In genomic region chr1:51962486-51963356, GRCh38 we compare ENCODE assay signal across 16 cellular contexts. TPM values are rescaled to one million over a fixed set of nuclear protein-coding genes. Genes with fewer than 3 reads are reported as not detected.
DNase-seq lines count a peak whose midpoint lies in the region; ATAC-seq, FAIRE-seq and TF ChIP-seq lines count a peak whose summit lies in the region.
"Had no signal": no experiment of that assay in that cellular context is flagged by ENCODE, and none has a peak within 500 bp of the region (broad histone marks: within the 10 kb centered on the region; RNA-seq: fewer than 3 reads in every experiment).

No MANE protein-coding gene starts in this region.

- BruUV-seq in K562 (replicated peaks; lab: Mats Ljungman, UMichigan): no TSS peak

- no peaks in the 10 kb centered on the region for H3K9me1 ChIP-seq in K562 (ENCODE audit: control insufficient read depth, insufficient read depth, low read length)

- peak; percentile 61 for DNase-seq in GM23248
- DNase-seq in NCI-H2227 treated with DMSO at 0.1 percent for 48 hours (lab: John Stamatoyannopoulos, UW): peak; percentile 27
- no peak for DNase-seq in K562 (ENCODE audit: extremely low read depth in 1 of 4, low spot score in 3 of 4)
- no peak for DNase-seq in NCI-H1105 treated with DMSO at 0.1 percent for 48 hours (lab: John Stamatoyannopoulos, UW)
- DNase-seq in MG63: no peak
- DNase-seq in right cardiac atrium: no peak
- DNase-seq: Caco-2, DMS153, Karpas-422, NCI-H524, SHP77 treated with DMSO at 0.1 percent for 48 hours, T-helper 17 cell had no signal

- H4K20me1 ChIP-seq in GM23248 (ENCODE audit: insufficient read depth) (no peaks in the 10 kb centered on the region), K562 (replicated peaks; ENCODE audit: control insufficient read depth, insufficient read depth, low read length) (no peaks in the 10 kb centered on the region)

- FAIRE-seq in K562 (lab: Jason Lieb, UNC): no peak

- H3K9me2 ChIP-seq in GM23248 (ENCODE audit: insufficient read depth): no peaks in the 10 kb centered on the region

- intact Hi-C loops in K562 (cut with micrococcal nuclease) (no loop called here), right cardiac atrium (cut with DNase I) (no loop called here)

- H2AFZ ChIP-seq in ACC112 (ENCODE audit: low read length, unreplicated experiment) (peak overlapping the region; percentile 17), GM23248 (peak overlapping the region; percentile 57), K562 (ENCODE audit: low read depth, low read length) (peak overlapping the region; percentile 88; the same call in 1 of the 2 replicates)

- in situ Hi-C loops in GM23248 (cut with MboI) (no loop called here), K562 (cut with MboI) (no loop called here)

- peaks cover 33% of the 10 kb centered on the region for H3F3A ChIP-seq in GM23248 (ENCODE audit: insufficient read depth)

- H3K27ac ChIP-seq in ACC112 (ENCODE audit: low read depth, low read length) (peak overlapping the region; percentile 29; the same call in 1 of the 2 replicates), GM23248 (peak overlapping the region; percentile 48), K562 (ENCODE audit: extremely low read depth, low read depth, low read length) (no peak overlapping the region), right cardiac atrium (ENCODE audit: low read length) (no peak overlapping the region)

- TF ChIP-seq CTCF in K562 (IDR thresholded peaks at IDR 0.05 in 2 of 3, conservative IDR thresholded peaks at IDR 0.05 in 1 of 3; ENCODE audit: insufficient read depth in 2 of 3, low read depth in 1 of 3, low read length in 3 of 3): no peak

- CTCF ChIA-PET in K562 (lab: Yijun Ruan, JAX; ENCODE audit: low intra/inter-chr PET ratio): no interaction called here

- POLR2A ChIA-PET in K562 (lab: Yijun Ruan, JAX): interaction anchor here (0.8 to 1.2 kb wide), 2 partner anchors 29 to 30 kb away, joined by 3 to 4 read pairs; no protein-coding TSS in a partner anchor

- peak overlapping the region; percentile 27; the same call in 1 of the 2 replicates for H3K9ac ChIP-seq in GM23248
- no peak overlapping the region for H3K9ac ChIP-seq in K562 (ENCODE audit: insufficient read depth in 1 of 2, low read depth in 2 of 2, low read length in 2 of 2)

- H3K36me3 ChIP-seq in ACC112 (ENCODE audit: insufficient read depth, low read length): no peaks in the 10 kb centered on the region
- H3K36me3 ChIP-seq in GM23248 (ENCODE audit: low read depth): peaks cover 16% of the 10 kb centered on the region
- H3K36me3 ChIP-seq in K562 (ENCODE audit: control insufficient read depth, insufficient read depth, low read length): no peaks in the 10 kb centered on the region
- no peaks in the 10 kb centered on the region for H3K36me3 ChIP-seq in MG63

- peak; percentile 3; the same call in 2 of the 3 replicates for ATAC-seq in K562
- ATAC-seq in right cardiac atrium: no peak
- no peak for ATAC-seq in GM21825 (IDR thresholded peaks at IDR 0.05; ENCODE audit: unreplicated experiment)
- ATAC-seq: HCT116, T-helper 17 cell had no signal

- peaks cover 19% of the 10 kb centered on the region for H3K4me1 ChIP-seq in ACC112 (ENCODE audit: control insufficient read depth, insufficient read depth, low read length, unreplicated experiment)
- H3K4me1 ChIP-seq in GM23248 (ENCODE audit: insufficient read depth): peaks cover 29% of the 10 kb centered on the region
- peaks cover 11 to 38% of the 10 kb centered on the region in 2 experiments for H3K4me1 ChIP-seq in K562 (replicated peaks in 1 of 2; ENCODE audit: control insufficient read depth in 2 of 2, insufficient read depth in 2 of 2, low read length in 2 of 2)
- no peaks in the 10 kb centered on the region for H3K4me1 ChIP-seq in right cardiac atrium (ENCODE audit: control insufficient read depth, insufficient read depth, low read length)
- H3K4me1 ChIP-seq: Caco-2 had no signal

- H3K4me3 ChIP-seq in ACC112 (ENCODE audit: low read depth, low read length) (peak overlapping the region; percentile 11; the same call in 1 of the 2 replicates), GM23248 (peak overlapping the region; percentile 31; the same call in 1 of the 2 replicates), K562 (no peak overlapping the region), MG63 (no peak overlapping the region), right cardiac atrium (ENCODE audit: low read length) (no peak overlapping the region)

- no peaks in the 10 kb centered on the region for H3K27me3 ChIP-seq in ACC112 (ENCODE audit: insufficient read depth, low read length)
- no peaks in the 10 kb centered on the region for H3K27me3 ChIP-seq in GM23248 (replicated peaks; ENCODE audit: insufficient read depth)
- 0 out of 5 replicates have a peak, but pooled peaks cover 0 to 7% of the 10 kb centered on the region in 2 experiments for H3K27me3 ChIP-seq in K562 (ENCODE audit: control insufficient read depth in 2 of 2, insufficient read depth in 2 of 2, low read length in 2 of 2)
- H3K27me3 ChIP-seq in MG63: no peaks in the 10 kb centered on the region
- H3K27me3 ChIP-seq in right cardiac atrium (ENCODE audit: control insufficient read depth, insufficient read depth): no peaks in the 10 kb centered on the region

- H3K4me2 ChIP-seq in GM23248 (ENCODE audit: unreplicated experiment) (peak overlapping the region; percentile 56), K562 (ENCODE audit: insufficient read depth, low read length) (no peak overlapping the region)

- no peak for TF ChIP-seq POLR2A in K562 (conservative IDR thresholded peaks at IDR 0.05)

- no peak for TF ChIP-seq EP300 in K562 (IDR thresholded peaks at IDR 0.05; ENCODE audit: low read length)

- 9% methylated on average over 4 of the region's 4 CpGs for WGBS in GM23248 (ENCODE audit: low coverage in 1 of 2, low lambda C conversion rate in 2 of 2, missing lambda C conversion rate in 2 of 2), 2 experiments
- 48% methylated on average over 4 of the region's 4 CpGs for WGBS in K562 (ENCODE audit: insufficient coverage, low coverage, missing lambda C conversion rate)
- 43% methylated on average over 4 of the region's 4 CpGs for WGBS in right cardiac atrium

- no peaks in the 10 kb centered on the region for H3K9me3 ChIP-seq in GM23248 (ENCODE audit: low read depth)
- no peaks in the 10 kb centered on the region for H3K9me3 ChIP-seq in K562 (replicated peaks; ENCODE audit: control insufficient read depth, insufficient read depth, low read depth, low read length)
- no peaks in the 10 kb centered on the region for H3K9me3 ChIP-seq in MG63
- H3K9me3 ChIP-seq in right cardiac atrium (ENCODE audit: control insufficient read depth, low read length): no peaks in the 10 kb centered on the region
- H3K9me3 ChIP-seq: Caco-2 had no signal

- TF ChIP-seq RAD21 in K562 (CRISPR knock-in tag; conservative IDR thresholded peaks at IDR 0.05 in 1 of 2, IDR thresholded peaks at IDR 0.05 in 1 of 2): no peak

- no peaks in the 10 kb centered on the region for H3K79me2 ChIP-seq in ACC112 (ENCODE audit: control insufficient read depth, insufficient read depth, low read length, unreplicated experiment)
- H3K79me2 ChIP-seq in GM23248 (ENCODE audit: insufficient read depth): peaks cover 63% of the 10 kb centered on the region
- no peaks in the 10 kb centered on the region for H3K79me2 ChIP-seq in K562 (ENCODE audit: control insufficient read depth, insufficient read depth, low read length)

TF ChIP-seq in K562, 482 proteins besides CTCF, POLR2A, EP300 and RAD21:
- no peak for TF ChIP-seq FOXK1 (CRISPR knock-in tag; IDR thresholded peaks at IDR 0.05; ENCODE audit: borderline replicate concordance)
- TF ChIP-seq BACH1 (tag; IDR thresholded peaks at IDR 0.05): no peak
- no peak for TF ChIP-seq XRCC4 (IDR thresholded peaks at IDR 0.05; ENCODE audit: extremely low read depth, insufficient read depth, insufficient read length)
- 0 out of 2 replicates have a peak, but pooled peaks have one; percentile 51 for TF ChIP-seq SPI1 (IDR thresholded peaks at IDR 0.05; ENCODE audit: borderline replicate concordance, low read depth, low read length)
- TF ChIP-seq NR2C2 (CRISPR knock-in tag; IDR thresholded peaks at IDR 0.05): no peak
- peak; percentile 32; the same call in 1 of the 2 replicates for TF ChIP-seq NR2C2 (tag; IDR thresholded peaks at IDR 0.05)
- no peak for TF ChIP-seq ZNF766 (CRISPR knock-in tag; conservative IDR thresholded peaks at IDR 0.05)
- no peak for TF ChIP-seq TBL1XR1 (IDR thresholded peaks at IDR 0.05; ENCODE audit: low read length in 2 of 2)
- no peak for TF ChIP-seq PYGO2 (tag; IDR thresholded peaks at IDR 0.05)

RNA-seq across cellular contexts. Expression of gene RAB3B, which starts 27.8 kb away (rescaled TPM):
- 65.3 and 67.3 TPM in 2 replicates for total RNA-seq in GM23248 (2014; rRNA removed; shearing (Covaris generic))
- polyA plus RNA-seq in GM23248 (2016; fragmentation: Nextera tagmentation; extraction: Ambion mirVana): 54.2 and 54.9 TPM in 2 replicates
- total RNA-seq in K562 (2011; cell fraction: chromatin; rRNA removed; ENCODE audit: low replicate concordance): 0.12 and 0.18 TPM in 2 replicates
- total RNA-seq in K562 (2011; cell fraction: nucleolus; rRNA removed): under 0.01 and 0.13 TPM in 2 replicates
- 0.22 and 0.23 TPM in 2 replicates for total RNA-seq in K562 (2011; cell fraction: nucleoplasm; rRNA removed)
- 0.18 and 0.33 TPM in 2 replicates for total RNA-seq in K562 (2014; rRNA removed)
- total RNA-seq in K562 (2014; rRNA removed; fragmentation: Illumina TruSeq; extraction: Trizol): 0.40 and 0.51 TPM in 2 replicates
- 0.34 and 0.43 TPM in 2 replicates for total RNA-seq in K562 (2015; rRNA removed; fragmentation: Illumina TruSeq; extraction: Trizol)
- total RNA-seq in K562 (2021): 0.34 and 0.47 TPM in 2 replicates
- 0.07 TPM in 2 replicates for polyA plus RNA-seq in K562 (2011; rRNA removed)
- polyA plus RNA-seq in K562 (2011; cell fraction: cytosol; rRNA removed): 0.04 and 0.06 TPM in 2 replicates
- polyA plus RNA-seq in K562 (2011; cell fraction: nucleus; rRNA removed): 0.06 and 0.07 TPM in 2 replicates
- 0.44 and 1.3 TPM in 2 replicates for polyA plus RNA-seq in K562 (2012)
- 0.44 and 0.45 TPM in 2 replicates for polyA plus RNA-seq in K562 (2014; fragmentation: Illumina TruSeq; extraction: Trizol)
- polyA plus RNA-seq in K562 (2014; fragmentation: Nextera tagmentation; extraction: Ambion mirVana): under 1 TPM; 0.13 to 0.14 TPM
- polyA plus RNA-seq in K562 (2014; rRNA removed): 0.19 and 0.27 TPM in 2 replicates
- 0.12 and 0.14 TPM in 2 replicates for polyA minus RNA-seq in K562 (2011; rRNA and poly(A)+ RNA removed)
- 0.10 and 0.18 TPM in 2 replicates for polyA minus RNA-seq in K562 (2011; cell fraction: cytosol; rRNA and poly(A)+ RNA removed)
- under 0.01 TPM in 2 replicates for polyA minus RNA-seq in K562 (2011; cell fraction: nucleus; rRNA and poly(A)+ RNA removed)
- 0.53 and 0.81 TPM in 2 replicates for total RNA-seq in MG63 (2014; rRNA removed; shearing (Covaris generic); ENCODE audit: low replicate concordance)
- under 1 TPM in 1 of 4 donors, not detected in 3; 0.06 TPM for total RNA-seq in right cardiac atrium
- 0.02 TPM for polyA plus RNA-seq in right cardiac atrium
- polyA plus RNA-seq: CD14-positive monocyte had no signal

Comparison
In these comparisons a context has a peak if more than half of its experiments do, and no peak if none do; other contexts are left out.
1. H2AFZ ChIP-seq: peak in every context shown above with its lines; median percentile 88 in K562; 57 in GM23248; 17 in ACC112.
2. H3K27ac ChIP-seq: peak in ACC112 (single experiment) and GM23248 (single experiment); none in K562 (single experiment) and right cardiac atrium (single experiment).
3. H3K4me3 ChIP-seq: peak in ACC112 (single experiment) and GM23248 (single experiment); none in K562 (single experiment), MG63 (single experiment) and right cardiac atrium (single experiment).
4. DNase-seq: peak in GM23248 (single experiment) and NCI-H2227 treated with DMSO at 0.1 percent for 48 hours (single experiment); none in K562 (0 of 4), NCI-H1105 treated with DMSO at 0.1 percent for 48 hours (single experiment), MG63 (single experiment) and right cardiac atrium (0 of 3).
5. RNA of gene RAB3B, which starts 27.8 kb away (total RNA-seq): 65.3 to 67.3 TPM in GM23248; 0.53 to 0.81 TPM in MG63, under 0.01 to 0.51 TPM in K562 and 0.06 TPM in right cardiac atrium; every median in the first group is over 10 times any median in the second.